In genomic region chr11:7571640-7572000, GRCh38 we compare ENCODE assay signal across 8 cellular contexts. TPM values are rescaled to one million over a fixed set of nuclear protein-coding genes. Genes with fewer than 3 reads are reported as not detected.
A peak's percentile ranks its signal among the peaks of the same experiment; 100 is the strongest.
DNase-seq lines count a peak whose midpoint lies in the region; ATAC-seq and TF ChIP-seq lines count a peak whose summit lies in the region.

No MANE protein-coding gene starts in this region.

- no peaks in the 10 kb centered on the region for H3K27me3 ChIP-seq in BE2C
- H3K27me3 ChIP-seq in body of pancreas = no peaks in the 10 kb centered on the region

- H3K4me1 ChIP-seq in BE2C = peaks cover 13% of the 10 kb centered on the region
- H3K4me1 ChIP-seq in body of pancreas = peaks cover 33% of the 10 kb centered on the region

- DNase-seq in BE2C (peak; percentile 62), H4 (ENCODE audit: low spot score) (peak; percentile 79), NCI-H2227 treated with DMSO at 0.1 percent for 48 hours (lab: John Stamatoyannopoulos, UW) (peak; percentile 21), body of pancreas (peak; percentile 81 to 87 (median 84)), islet precursor cell (peak; percentile 87)
- peak; percentile 43 for DNase-seq in stimulated activated CD8-positive, alpha-beta memory T cell treated with anti-CD3 and anti-CD28 coated beads, Interleukin-4, amount 100 ng/mL, for 48 hours

- 10 to 11% methylated on average over 4 of the region's 4 CpGs for WGBS in body of pancreas, 2 donors

- intact Hi-C loops in body of pancreas (cut with DNase I) = loop anchor here (5.0 kb wide), 1 partner anchor 81 kb away; no protein-coding TSS in a partner anchor

- no peak for TF ChIP-seq POLR2A in body of pancreas (IDR thresholded peaks at IDR 0.05)

- H3K9me3 ChIP-seq in BE2C (no peaks in the 10 kb centered on the region), body of pancreas (no peaks in the 10 kb centered on the region)

- no peaks in the 10 kb centered on the region for H3K36me3 ChIP-seq in BE2C
- H3K36me3 ChIP-seq in body of pancreas (replicated peaks in 1 of 2; ENCODE audit: insufficient read depth in 1 of 2, low read depth in 2 of 2) = no peaks in the 10 kb centered on the region

- H3K27ac ChIP-seq in body of pancreas = peak overlapping the region; percentile 39 to 70 (median 40)

- ATAC-seq in body of pancreas (peak; percentile 94), HG03342 (IDR thresholded peaks at IDR 0.05; ENCODE audit: unreplicated experiment) (no peak), HG02981 (IDR thresholded peaks at IDR 0.05; ENCODE audit: unreplicated experiment) (no peak)

- no peak overlapping the region for H3K4me3 ChIP-seq in BE2C (ENCODE audit: low read depth, low read length)
- no peak overlapping the region for H3K4me3 ChIP-seq in body of pancreas

- TF ChIP-seq CTCF in BE2C (IDR thresholded peaks at IDR 0.05; ENCODE audit: low read depth, low read length) = peak; percentile 83
- peak; percentile 89 to 98 (median 96) for TF ChIP-seq CTCF in body of pancreas (IDR thresholded peaks at IDR 0.05)

RNA-seq across cellular contexts. Expression of gene PPFIBP2, which starts 57.8 kb away (rescaled TPM):
- polyA plus RNA-seq in BE2C (2012; ENCODE audit: insufficient read depth, insufficient read length, low read depth) = 15.6 TPM
- total RNA-seq in H4 (2014; rRNA removed; shearing (Covaris generic)) = 3.5 and 5.9 TPM in 2 replicates
- total RNA-seq in body of pancreas = 10 to 100 TPM; 34.9 to 35.3 TPM

Comparison
In these comparisons a context has a peak if more than half of its experiments do, and no peak if none do; other contexts are left out.
1. DNase-seq: peak in every context shown above with its lines; median percentile 87 in islet precursor cell; 84 in body of pancreas; 79 in H4; 62 in BE2C; 43 in stimulated activated CD8-positive, alpha-beta memory T cell treated with anti-CD3 and anti-CD28 coated beads, Interleukin-4, amount 100 ng/mL, for 48 hours; 21 in NCI-H2227 treated with DMSO at 0.1 percent for 48 hours.